ENCODE assay signal across 8 cellular contexts in the genomic region with DNA sequence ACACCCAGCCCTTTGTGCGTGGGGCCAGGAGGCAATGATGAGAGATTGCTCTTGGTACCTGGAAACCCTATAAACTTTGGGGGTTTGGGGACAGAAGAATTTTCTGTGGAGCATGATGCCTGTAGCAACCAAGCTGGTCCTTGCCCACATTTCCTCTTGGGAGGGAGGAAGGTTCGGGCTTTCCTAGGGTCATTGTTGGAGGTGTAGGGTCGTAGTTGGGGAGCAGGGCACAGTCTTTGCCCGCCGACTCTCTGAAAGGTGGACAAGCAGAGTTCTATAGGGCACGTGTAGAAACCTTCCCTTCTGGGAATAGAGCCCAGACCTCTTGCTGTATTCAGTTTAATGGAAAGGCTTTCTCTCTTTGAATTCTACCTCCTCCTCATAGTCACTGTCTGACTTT. TPM values are rescaled to one million over a fixed set of nuclear protein-coding genes. Genes with fewer than 3 reads are reported as not detected.
DNase-seq lines count a peak whose midpoint lies in the region; ATAC-seq and TF ChIP-seq lines count a peak whose summit lies in the region.

No MANE protein-coding gene starts in this region.

- TF ChIP-seq CTCF in GM12875 (IDR thresholded peaks at IDR 0.05; ENCODE audit: borderline replicate concordance, insufficient read depth, low read depth, low read length) (no peak), WERI-Rb-1 (IDR thresholded peaks at IDR 0.05; ENCODE audit: low read depth, low read length) (no peak), gastrocnemius medialis (IDR thresholded peaks at IDR 0.05 in 4 of 5, conservative IDR thresholded peaks at IDR 0.05 in 1 of 5) (no peak)

- H3K36me3 ChIP-seq in WERI-Rb-1 (no peaks in the 10 kb centered on the region), gastrocnemius medialis (no peaks in the 10 kb centered on the region)

- DNase-seq in WERI-Rb-1: no peak
- DNase-seq in left ventricle myocardium superior: no peak
- DNase-seq in gastrocnemius medialis: no peak
- DNase-seq in erythroblast (lab: John Stamatoyannopoulos, UW): no peak
- DNase-seq in NCI-H226: no peak
- DNase-seq in DMS153 (lab: John Stamatoyannopoulos, UW): no peak
- DNase-seq in RKO (ENCODE audit: low spot score): no peak

- no peak for TF ChIP-seq POLR2A in gastrocnemius medialis (IDR thresholded peaks at IDR 0.05)
- TF ChIP-seq POLR2A in erythroblast (IDR thresholded peaks at IDR 0.05; ENCODE audit: low read length): no peak

- ATAC-seq in left ventricle myocardium superior (peak; percentile 1), gastrocnemius medialis (no peak)

- in situ Hi-C loops in gastrocnemius medialis (cut with MboI; ENCODE audit: low sequenced_read_pairs in 4 of 4): no loop called here

- intact Hi-C loops in left ventricle myocardium superior (cut with micrococcal nuclease) (no loop called here), gastrocnemius medialis (cut with DNase I; ENCODE audit: low total_unique reads) (loop anchor here (1.0 to 5.0 kb wide), 3 partner anchors 32 to 586 kb away; no protein-coding TSS in a partner anchor)

- peaks cover 4% of the 10 kb centered on the region for H3K9me3 ChIP-seq in WERI-Rb-1 (ENCODE audit: severe bottlenecking)
- no peaks in the 10 kb centered on the region for H3K9me3 ChIP-seq in gastrocnemius medialis

- H3K27me3 ChIP-seq in WERI-Rb-1 (ENCODE audit: insufficient read depth, low read depth, severe bottlenecking) (no peaks in the 10 kb centered on the region), gastrocnemius medialis (no peaks in the 10 kb centered on the region)

- H3K4me3 ChIP-seq in GM12875 (ENCODE audit: low read depth, low read length): peak overlapping the region; percentile 61
- peak overlapping the region; percentile 70 for H3K4me3 ChIP-seq in WERI-Rb-1 (ENCODE audit: low read depth, low read length)
- H3K4me3 ChIP-seq in gastrocnemius medialis: peak overlapping the region; percentile 80 to 87 (median 84)

- peaks cover 16 to 22% of the 10 kb centered on the region in 2 donors for H3K4me1 ChIP-seq in gastrocnemius medialis

- H3K27ac ChIP-seq in WERI-Rb-1: no peak overlapping the region
- H3K27ac ChIP-seq in gastrocnemius medialis: peak overlapping the region; percentile 95 to 100 (median 98)

RNA-seq across cellular contexts. Expression of gene PRDM11, which starts 1.4 kb away (rescaled TPM):
- total RNA-seq in left ventricle myocardium superior: 16.9 TPM
- 10 to 100 TPM in 2 of 4 donors, 1 to 10 TPM in 2; 5.0 to 15.4 (median 9.5) TPM for total RNA-seq in gastrocnemius medialis
